ENCODE assay signal across 17 cellular contexts in the genomic region with DNA sequence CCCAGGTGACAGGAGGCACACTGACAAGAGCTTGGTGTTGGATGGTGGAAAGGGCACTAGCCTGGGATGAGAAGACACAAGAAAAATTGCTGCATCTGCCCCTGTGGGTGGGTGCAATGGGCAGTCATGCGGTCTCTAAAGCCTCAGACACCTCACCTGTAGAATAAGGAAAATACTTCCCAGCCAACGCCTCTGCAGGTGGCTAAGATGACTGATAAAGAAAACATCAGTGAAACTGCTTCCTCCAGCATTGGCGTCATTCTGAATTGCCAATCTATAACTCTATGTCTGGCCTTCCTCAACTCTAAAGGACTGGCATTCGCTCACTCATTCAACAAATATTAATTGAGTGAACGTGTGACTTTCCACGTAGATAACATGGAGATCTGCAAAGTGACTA.
"Had no signal": no experiment of that assay in that cellular context is flagged by ENCODE, and none has a peak within 500 bp of the region (broad histone marks: within the 10 kb centered on the region; RNA-seq: fewer than 3 reads in every experiment).

No MANE protein-coding gene starts in this region.

- H3K9me3 Mint-ChIP-seq: activated naive CD4-positive, alpha-beta T cell treated with anti-CD3 and anti-CD28 coated beads, Interleukin-2, amount 10 ng/mL, durations not matched to agents 7 days and 5 days; immature natural killer cell had no signal

- H3K27me3 ChIP-seq: spleen, upper lobe of right lung had no signal

- H3K36me3 Mint-ChIP-seq: activated naive CD4-positive, alpha-beta T cell treated with anti-CD3 and anti-CD28 coated beads, Interleukin-2, amount 10 ng/mL, durations not matched to agents 7 days and 5 days; immature natural killer cell; naive thymus-derived CD4-positive, alpha-beta T cell had no signal

- ATAC-seq: activated CD4-positive, alpha-beta T cell treated with anti-CD3 and anti-CD28 coated beads for 36 hours; naive thymus-derived CD4-positive, alpha-beta T cell had no signal

- H3K4me1 Mint-ChIP-seq: activated B cell treated with CpG ODN at 0.5 μM for 24 hours; activated CD4-positive, alpha-beta T cell treated with anti-CD3 and anti-CD28 coated beads for 36 hours; activated naive CD4-positive, alpha-beta T cell treated with anti-CD3 and anti-CD28 coated beads, Interleukin-2, amount 10 ng/mL, durations not matched to agents 7 days and 5 days; immature natural killer cell; naive thymus-derived CD4-positive, alpha-beta T cell; neural crest cell had no signal

- DNase-seq: activated B cell treated with CpG ODN at 0.5 μM for 24 hours; activated CD4-positive, alpha-beta T cell treated with anti-CD3 and anti-CD28 coated beads for 36 hours; activated CD4-positive, alpha-beta T cell treated with anti-CD3 and anti-CD28 coated beads, Interleukin-2, amount 50 U/mL, for 4 hours; activated effector memory CD4-positive, alpha-beta T cell treated with anti-CD3 and anti-CD28 coated beads, Interleukin-2, amount 50 U/mL, for 16 hours; activated naive CD4-positive, alpha-beta T cell treated with anti-CD3 and anti-CD28 coated beads, Interleukin-2, amount 10 ng/mL, durations not matched to agents 7 days and 5 days; amygdala; foreskin fibroblast; immature natural killer cell; mesendoderm; naive thymus-derived CD4-positive, alpha-beta T cell; retina; spleen; stimulated activated CD4-positive, alpha-beta T cell treated with anti-CD3 and anti-CD28 coated beads, Interleukin-4, amount 100 ng/mL, for 1 hour; stimulated activated naive CD4-positive, alpha-beta T cell; T1000; upper lobe of right lung had no signal

- H3K27me3 Mint-ChIP-seq: activated B cell treated with CpG ODN at 0.5 μM for 24 hours had no signal

- H3K4me3 ChIP-seq: spleen, upper lobe of right lung had no signal

- H3K27ac Mint-ChIP-seq: activated B cell treated with CpG ODN at 0.5 μM for 24 hours; activated CD4-positive, alpha-beta T cell treated with anti-CD3 and anti-CD28 coated beads for 36 hours; activated naive CD4-positive, alpha-beta T cell treated with anti-CD3 and anti-CD28 coated beads, Interleukin-2, amount 10 ng/mL, durations not matched to agents 7 days and 5 days; immature natural killer cell; naive thymus-derived CD4-positive, alpha-beta T cell had no signal

- H3K4me1 ChIP-seq: spleen had no signal

- H3K4me3 Mint-ChIP-seq: activated B cell treated with CpG ODN at 0.5 μM for 24 hours; activated CD4-positive, alpha-beta T cell treated with anti-CD3 and anti-CD28 coated beads for 36 hours; activated naive CD4-positive, alpha-beta T cell treated with anti-CD3 and anti-CD28 coated beads, Interleukin-2, amount 10 ng/mL, durations not matched to agents 7 days and 5 days; immature natural killer cell; naive thymus-derived CD4-positive, alpha-beta T cell; neural crest cell had no signal

- H3K36me3 ChIP-seq: spleen, upper lobe of right lung had no signal

- H3K9me3 ChIP-seq: upper lobe of right lung had no signal

- H3K27ac ChIP-seq: spleen, upper lobe of right lung had no signal
